Comparison of ENCODE assay signal across 26 cellular contexts in genomic region chr15:53747501-53748068, GRCh38. TPM values are rescaled to one million over a fixed set of nuclear protein-coding genes. Genes with fewer than 3 reads are reported as not detected.
"Had no signal": no experiment of that assay in that cellular context is flagged by ENCODE, and none has a peak within 500 bp of the region (broad histone marks: within the 10 kb centered on the region; RNA-seq: fewer than 3 reads in every experiment).

No MANE protein-coding gene starts in this region.

- H3K4me3 Mint-ChIP-seq: naive thymus-derived CD8-positive, alpha-beta T cell; nephron progenitor cell; neural progenitor cell; stimulated activated effector memory CD8-positive, alpha-beta T cell treated with anti-CD3 and anti-CD28 coated beads, Interleukin-12 subunit alpha, Interleukin-12 subunit beta, amount 100 ng/mL, for 72 hours; stimulated activated naive CD8-positive, alpha-beta T cell treated with anti-CD3 and anti-CD28 coated beads, Interleukin-15, amount 100 ng/mL, for 72 hours had no signal

- ATAC-seq: heart right ventricle; left colon; left lung; lower lobe of right lung; naive thymus-derived CD8-positive, alpha-beta T cell; right cardiac atrium; stimulated activated effector memory CD8-positive, alpha-beta T cell treated with anti-CD3 and anti-CD28 coated beads, Interleukin-12 subunit alpha, Interleukin-12 subunit beta, amount 100 ng/mL, for 72 hours; stimulated activated naive CD8-positive, alpha-beta T cell treated with anti-CD3 and anti-CD28 coated beads, Interleukin-15, amount 100 ng/mL, for 72 hours had no signal

- DNase-seq: heart right ventricle; islet precursor cell; left colon; left lung; lower lobe of right lung; mammary epithelial cell; mesenchymal stem cell; naive thymus-derived CD8-positive, alpha-beta T cell; nephron progenitor cell; occipital lobe; retina; right cardiac atrium; sigmoid colon; small intestine; spleen; stimulated activated CD4-positive, alpha-beta T cell treated with anti-CD3 and anti-CD28 coated beads, Interleukin-4, amount 100 ng/mL, for 24 hours; stimulated activated naive CD4-positive, alpha-beta T cell treated with Interleukin-2 at 50 U/mL for 16 hours; stimulated activated naive CD8-positive, alpha-beta T cell treated with anti-CD3 and anti-CD28 coated beads, Interleukin-15, amount 100 ng/mL, for 72 hours; substantia nigra; transverse colon; upper lobe of left lung had no signal

- H3K27me3 Mint-ChIP-seq: stimulated activated naive CD8-positive, alpha-beta T cell treated with anti-CD3 and anti-CD28 coated beads, Interleukin-15, amount 100 ng/mL, for 72 hours had no signal

- H3K4me1 Mint-ChIP-seq: naive thymus-derived CD8-positive, alpha-beta T cell; nephron progenitor cell; stimulated activated effector memory CD8-positive, alpha-beta T cell treated with anti-CD3 and anti-CD28 coated beads, Interleukin-12 subunit alpha, Interleukin-12 subunit beta, amount 100 ng/mL, for 72 hours; stimulated activated naive CD8-positive, alpha-beta T cell treated with anti-CD3 and anti-CD28 coated beads, Interleukin-15, amount 100 ng/mL, for 72 hours had no signal

- H3K9me3 Mint-ChIP-seq: naive thymus-derived CD8-positive, alpha-beta T cell; nephron progenitor cell; neural progenitor cell; stimulated activated naive CD8-positive, alpha-beta T cell treated with anti-CD3 and anti-CD28 coated beads, Interleukin-15, amount 100 ng/mL, for 72 hours had no signal

- H3K36me3 Mint-ChIP-seq: naive thymus-derived CD8-positive, alpha-beta T cell; neural progenitor cell; stimulated activated effector memory CD8-positive, alpha-beta T cell treated with anti-CD3 and anti-CD28 coated beads, Interleukin-12 subunit alpha, Interleukin-12 subunit beta, amount 100 ng/mL, for 72 hours had no signal

- H3K27ac Mint-ChIP-seq: naive thymus-derived CD8-positive, alpha-beta T cell; nephron progenitor cell; neural progenitor cell; stimulated activated effector memory CD8-positive, alpha-beta T cell treated with anti-CD3 and anti-CD28 coated beads, Interleukin-12 subunit alpha, Interleukin-12 subunit beta, amount 100 ng/mL, for 72 hours; stimulated activated naive CD8-positive, alpha-beta T cell treated with anti-CD3 and anti-CD28 coated beads, Interleukin-15, amount 100 ng/mL, for 72 hours had no signal

RNA-seq across cellular contexts. Expression of gene WDR72, which starts 11.9 kb away (rescaled TPM):
- total RNA-seq: naive thymus-derived CD8-positive, alpha-beta T cell; posterior vena cava; pulmonary artery endothelial cell; spleen; vagina had no signal
